ENCODE assay signal across 18 cellular contexts in the genomic region with DNA sequence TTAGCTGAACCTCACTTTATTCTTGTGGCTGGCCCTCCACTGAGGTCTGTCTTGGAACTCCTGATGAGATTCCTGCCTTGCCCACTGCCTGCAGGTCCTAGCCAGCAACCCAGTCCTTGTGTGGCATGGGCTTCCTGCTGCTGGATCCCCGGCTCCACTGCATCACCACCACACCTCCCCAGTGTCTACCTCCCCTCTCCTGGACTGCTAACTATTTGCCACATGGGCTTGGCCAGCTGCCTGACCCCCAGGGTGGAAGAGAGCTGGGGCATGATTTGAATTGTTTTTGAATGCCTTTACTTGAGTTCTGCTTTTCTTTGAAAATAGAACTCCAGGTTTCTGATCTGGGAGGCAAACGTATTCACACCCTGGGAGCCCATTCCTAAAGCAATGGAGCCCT. TPM values are rescaled to one million over a fixed set of nuclear protein-coding genes. Genes with fewer than 3 reads are reported as not detected.
DNase-seq lines count a peak whose midpoint lies in the region; FAIRE-seq and TF ChIP-seq lines count a peak whose summit lies in the region.
"Had no signal": no experiment of that assay in that cellular context is flagged by ENCODE, and none has a peak within 500 bp of the region (broad histone marks: within the 10 kb centered on the region; RNA-seq: fewer than 3 reads in every experiment).

No MANE protein-coding gene starts in this region.

- H3K9me3 ChIP-seq in astrocyte (ENCODE audit: insufficient read depth, low read depth, low read length) = no peaks in the 10 kb centered on the region
- H3K9me3 ChIP-seq in mesenchymal stem cell (ENCODE audit: control insufficient read depth, low read length) = no peaks in the 10 kb centered on the region
- H3K9me3 ChIP-seq in subcutaneous abdominal adipose tissue (ENCODE audit: control insufficient read depth in 5 of 5, low read length in 5 of 5) = no peaks in the 10 kb centered on the region
- H3K9me3 ChIP-seq: BE2C had no signal

- H3K79me1 ChIP-seq in mesenchymal stem cell (replicated peaks; ENCODE audit: low read length, poor library complexity, severe bottlenecking) = no peaks in the 10 kb centered on the region

- no peak overlapping the region for H3K4me3 Mint-ChIP-seq in astrocyte (ENCODE audit: unreplicated experiment)

- no peaks in the 10 kb centered on the region for H3K27me3 Mint-ChIP-seq in astrocyte (ENCODE audit: low read depth, unreplicated experiment)

- H3K36me3 ChIP-seq in astrocyte (ENCODE audit: insufficient read depth, low read length) (no peaks in the 10 kb centered on the region), mesenchymal stem cell (ENCODE audit: control insufficient read depth in 1 of 2, insufficient read depth in 2 of 2, low read depth in 1 of 2, low read length in 2 of 2) (no peaks in the 10 kb centered on the region), subcutaneous abdominal adipose tissue (ENCODE audit: control insufficient read depth in 5 of 5, insufficient read depth in 5 of 5, low read length in 5 of 5) (peaks cover 0 to 5% (median 0%) of the 10 kb centered on the region in 5 donors)
- H3K36me3 ChIP-seq: BE2C had no signal

- H2AFZ ChIP-seq in astrocyte (ENCODE audit: low read depth, low read length) (no peak overlapping the region), mesenchymal stem cell (ENCODE audit: low read depth, low read length) (no peak overlapping the region)

- FAIRE-seq in astrocyte (lab: Jason Lieb, UNC) = no peak
- FAIRE-seq: D721Med, H1 had no signal

- no peaks in the 10 kb centered on the region for H3K79me2 ChIP-seq in astrocyte (ENCODE audit: insufficient read depth, low read length)

- no peak overlapping the region for H3K4ac ChIP-seq in mesenchymal stem cell (ENCODE audit: low read depth in 1 of 2, low read length in 2 of 2)

- no peak overlapping the region for H3K4me2 ChIP-seq in astrocyte (ENCODE audit: low read length)
- H3K4me2 ChIP-seq in mesenchymal stem cell (ENCODE audit: low read length, poor library complexity, severe bottlenecking) = no peak overlapping the region
- H3K4me2 ChIP-seq: KMS-11 had no signal

- no peak overlapping the region for H3K27ac Mint-ChIP-seq in astrocyte (ENCODE audit: unreplicated experiment)
- H3K27ac Mint-ChIP-seq: CD4-positive, alpha-beta memory T cell had no signal

- no peak overlapping the region for H4K8ac ChIP-seq in mesenchymal stem cell (ENCODE audit: low read length)

- no peak overlapping the region for H2BK120ac ChIP-seq in mesenchymal stem cell (ENCODE audit: low read depth, low read length)

- peak; percentile 62 for DNase-seq in H4 (ENCODE audit: low spot score)
- peak; percentile 33 for DNase-seq in astrocyte (ENCODE audit: low read depth)
- no peak for DNase-seq in mesenchymal stem cell
- DNase-seq in retina = no peak
- DNase-seq in activated CD4-positive, CD25-positive, alpha-beta regulatory T cell (lab: John Stamatoyannopoulos, UW) = no peak
- DNase-seq in OCI-M2 (lab: John Stamatoyannopoulos, UW; ENCODE audit: unreplicated experiment) = no peak
- DNase-seq: BE2C; CD4-positive, alpha-beta memory T cell; DMS79 treated with DMSO at 0.1 percent for 48 hours; NCI-H1417 treated with DMSO at 0.1 percent for 48 hours; NCI-H2029; NCI-H2171 treated with DMSO at 0.1 percent for 48 hours; NCI-H510A treated with DMSO at 0.1 percent for 48 hours had no signal

- no peak overlapping the region for H2BK15ac ChIP-seq in mesenchymal stem cell (ENCODE audit: low read depth, poor library complexity, severe bottlenecking)

- WGBS in mesenchymal stem cell = 81% methylated on average over 2 of the region's 2 CpGs

- no peak overlapping the region for H2BK5ac ChIP-seq in mesenchymal stem cell (ENCODE audit: low read depth, low read length, poor library complexity, severe bottlenecking)

- no peak overlapping the region for H3K18ac ChIP-seq in mesenchymal stem cell (ENCODE audit: low read depth in 1 of 2, low read length in 2 of 2)

- peaks cover 17% of the 10 kb centered on the region for H3K4me1 Mint-ChIP-seq in astrocyte (ENCODE audit: low read depth, unreplicated experiment)
- H3K4me1 Mint-ChIP-seq: CD4-positive, alpha-beta memory T cell had no signal

- TF ChIP-seq CTCF in astrocyte (IDR thresholded peaks at IDR 0.05; ENCODE audit: insufficient read depth, low read depth, low read length) = no peak

- peaks cover 2% of the 10 kb centered on the region for H3K9me3 Mint-ChIP-seq in astrocyte (ENCODE audit: unreplicated experiment)

- no peak overlapping the region for H2BK12ac ChIP-seq in mesenchymal stem cell (ENCODE audit: low read length in 2 of 2)

- H4K91ac ChIP-seq in mesenchymal stem cell (ENCODE audit: low read length) = no peak overlapping the region

- H3K27me3 ChIP-seq in astrocyte (ENCODE audit: insufficient read depth, low read length) (no peaks in the 10 kb centered on the region), mesenchymal stem cell (ENCODE audit: control insufficient read depth in 1 of 2, insufficient read depth in 1 of 2, low read length in 2 of 2) (no peaks in the 10 kb centered on the region), subcutaneous abdominal adipose tissue (ENCODE audit: control insufficient read depth in 5 of 5, insufficient read depth in 4 of 5, low read length in 5 of 5) (no peaks in the 10 kb centered on the region)

- H3K4me3 ChIP-seq in astrocyte (ENCODE audit: insufficient read depth, low read depth, low read length) (no peak overlapping the region), mesenchymal stem cell (ENCODE audit: insufficient read depth in 1 of 2, low read depth in 1 of 2, low read length in 2 of 2) (no peak overlapping the region), subcutaneous abdominal adipose tissue (ENCODE audit: low read depth in 1 of 5, low read length in 5 of 5) (no peak overlapping the region)

- no peaks in the 10 kb centered on the region for H4K20me1 ChIP-seq in astrocyte (ENCODE audit: insufficient read depth, low read length)

- H3K4me1 ChIP-seq in astrocyte (ENCODE audit: insufficient read depth, low read length) = no peaks in the 10 kb centered on the region
- H3K4me1 ChIP-seq in mesenchymal stem cell (ENCODE audit: control insufficient read depth, insufficient read depth, low read depth, low read length) = peaks cover 10% of the 10 kb centered on the region
- peaks cover 0 to 27% (median 18%) of the 10 kb centered on the region in 5 donors for H3K4me1 ChIP-seq in subcutaneous abdominal adipose tissue (ENCODE audit: control insufficient read depth in 5 of 5, insufficient read depth in 5 of 5, low read length in 5 of 5)
- H3K4me1 ChIP-seq: BE2C had no signal

- no peak overlapping the region for H3K23ac ChIP-seq in mesenchymal stem cell (ENCODE audit: low read length in 2 of 2)

- H3K36me3 Mint-ChIP-seq in astrocyte (ENCODE audit: low read depth, unreplicated experiment) = no peaks in the 10 kb centered on the region
- H3K36me3 Mint-ChIP-seq: CD4-positive, alpha-beta memory T cell had no signal

- no peak overlapping the region for H2AK5ac ChIP-seq in mesenchymal stem cell (ENCODE audit: low read length, severe bottlenecking)

- H3K27ac ChIP-seq in astrocyte (ENCODE audit: low read depth, low read length) (no peak overlapping the region), mesenchymal stem cell (ENCODE audit: low read length, poor library complexity, severe bottlenecking) (peak overlapping the region; percentile 32), subcutaneous abdominal adipose tissue (ENCODE audit: low read depth, low read length) (peak overlapping the region; percentile 47)
- H3K27ac ChIP-seq: KMS-11 had no signal

- peak overlapping the region in 1 of 2 experiments; percentile 84 for H3K14ac ChIP-seq in mesenchymal stem cell (ENCODE audit: low read length in 2 of 2)

- no peak overlapping the region for H3K9ac ChIP-seq in astrocyte (ENCODE audit: low read length)
- no peak overlapping the region for H3K9ac ChIP-seq in mesenchymal stem cell (ENCODE audit: low read length)
- H3K9ac ChIP-seq in subcutaneous abdominal adipose tissue (ENCODE audit: low read length in 5 of 5) = no peak overlapping the region
- H3K9ac ChIP-seq: KMS-11 had no signal

RNA-seq across cellular contexts. Expression of a gene that starts 41.2 kb away (rescaled TPM):
- total RNA-seq in H4 (2014; rRNA removed; shearing (Covaris generic)) = 0.10 and 0.45 TPM in 2 replicates
- 0.67 and 1.9 TPM in 2 replicates for total RNA-seq in astrocyte
- polyA plus RNA-seq in mesenchymal stem cell (2013, experiment 1 of 2) = 0.18 TPM
- under 0.01 TPM for polyA plus RNA-seq in mesenchymal stem cell (2013, experiment 2 of 2)
- total RNA-seq: CD4-positive, alpha-beta memory T cell; RPMI7951 had no signal
- polyA plus RNA-seq: CD4-positive, alpha-beta memory T cell had no signal

Comparison
In these comparisons a context has a peak if more than half of its experiments do, and no peak if none do; other contexts are left out.
1. DNase-seq: peak in H4 (single experiment) and astrocyte (single experiment); none in mesenchymal stem cell (single experiment), retina (single experiment), activated CD4-positive, CD25-positive, alpha-beta regulatory T cell (0 of 4) and OCI-M2 (single experiment).